ENCODE assay signal across 34 cellular contexts in genomic region chr4:102250341-102250740, GRCh38.
"Had no signal": no experiment of that assay in that cellular context is flagged by ENCODE, and none has a peak within 500 bp of the region (broad histone marks: within the 10 kb centered on the region; RNA-seq: fewer than 3 reads in every experiment).

No MANE protein-coding gene starts in this region.

- H3K4me3 ChIP-seq: coronary artery, dorsolateral prefrontal cortex, gastrocnemius medialis, heart left ventricle had no signal

- H3K9me3 Mint-ChIP-seq: activated CD4-positive, alpha-beta memory T cell treated with anti-CD3 and anti-CD28 coated beads for 36 hours; activated CD4-positive, alpha-beta T cell treated with anti-CD3 and anti-CD28 coated beads, Interleukin-2, amount 10 ng/mL, durations not matched to agents 24 days and 14 days; activated naive CD4-positive, alpha-beta T cell treated with anti-CD3 and anti-CD28 coated beads for 36 hours; activated naive CD4-positive, alpha-beta T cell treated with anti-CD3 and anti-CD28 coated beads, Interleukin-2, amount 50 U/mL, for 72 hours; activated T-helper 1 cell treated with anti-CD3 and anti-CD28 coated beads, Interleukin-12 subunit alpha, Interleukin-12 subunit beta, Interleukin-2, Interleukin-4 antibody, amounts not matched to agents 30 ng/mL and 10 ng/mL and 1 ng/mL, durations not matched to agents 14 hours and 24 hours and 36 hours; central memory CD8-positive, alpha-beta T cell; dendritic cell treated with granulocyte-macrophage colony-stimulating factor and Interleukin-4, amounts not matched to agents 40 ng/mL and 50 ng/mL, for 4 days; T-helper 2 cell treated with Interferon-gamma antibody and Interleukin-4, amounts not matched to agents 5 μg/mL and 100 μg/mL, for 36 hours had no signal

- H3K4me1 ChIP-seq: foreskin keratinocyte, gastrocnemius medialis, heart left ventricle had no signal

- H3K27me3 ChIP-seq: brain microvascular endothelial cell, dorsolateral prefrontal cortex, foreskin keratinocyte, gastrocnemius medialis, heart left ventricle had no signal

- H3K36me3 Mint-ChIP-seq: activated CD4-positive, alpha-beta memory T cell treated with anti-CD3 and anti-CD28 coated beads for 36 hours; activated CD8-positive, alpha-beta memory T cell treated with anti-CD3 and anti-CD28 coated beads, Interleukin-2, amount 10 ng/mL, durations not matched to agents 7 days and 5 days had no signal

- H3K4me3 Mint-ChIP-seq: activated CD4-positive, alpha-beta memory T cell treated with anti-CD3 and anti-CD28 coated beads for 36 hours; activated CD4-positive, alpha-beta T cell treated with anti-CD3 and anti-CD28 coated beads for 36 hours; activated CD4-positive, alpha-beta T cell treated with anti-CD3 and anti-CD28 coated beads, Interleukin-2, amount 10 ng/mL, durations not matched to agents 24 days and 14 days; activated CD8-positive, alpha-beta memory T cell treated with anti-CD3 and anti-CD28 coated beads, Interleukin-2, amount 10 ng/mL, durations not matched to agents 7 days and 5 days; activated CD8-positive, alpha-beta T cell treated with anti-CD3 and anti-CD28 coated beads, Interleukin-2, amount 10 ng/mL, durations not matched to agents 7 days and 5 days; activated naive CD4-positive, alpha-beta T cell treated with anti-CD3 and anti-CD28 coated beads for 36 hours; activated T-helper 1 cell treated with anti-CD3 and anti-CD28 coated beads, Interleukin-12 subunit alpha, Interleukin-12 subunit beta, Interleukin-2, Interleukin-4 antibody, amounts not matched to agents 30 ng/mL and 10 ng/mL and 1 ng/mL, durations not matched to agents 14 hours and 24 hours and 36 hours; central memory CD8-positive, alpha-beta T cell; dendritic cell treated with granulocyte-macrophage colony-stimulating factor and Interleukin-4, amounts not matched to agents 40 ng/mL and 50 ng/mL, for 4 days; endodermal cell; T-helper 17 cell; T-helper 2 cell treated with Interferon-gamma antibody and Interleukin-4, amounts not matched to agents 5 μg/mL and 100 μg/mL, for 36 hours had no signal

- DNase-seq: activated CD4-positive, alpha-beta memory T cell treated with anti-CD3 and anti-CD28 coated beads for 36 hours; activated CD4-positive, alpha-beta T cell treated with anti-CD3 and anti-CD28 coated beads for 36 hours; activated CD4-positive, alpha-beta T cell treated with anti-CD3 and anti-CD28 coated beads, Interleukin-2, amount 10 ng/mL, durations not matched to agents 24 days and 14 days; activated CD4-positive, CD25-positive, alpha-beta regulatory T cell; activated CD4-positive, CD25-positive, alpha-beta regulatory T cell treated with anti-CD3 and anti-CD28 coated beads, Interleukin-2, amount 50 U/mL, for 72 hours; activated CD8-positive, alpha-beta memory T cell treated with anti-CD3 and anti-CD28 coated beads, Interleukin-2, amount 10 ng/mL, durations not matched to agents 7 days and 5 days; activated CD8-positive, alpha-beta memory T cell treated with anti-CD3 and anti-CD28 coated beads, Interleukin-2, amount 50 U/mL, for 4 hours; activated CD8-positive, alpha-beta T cell treated with anti-CD3 and anti-CD28 coated beads, Interleukin-2, amount 10 ng/mL, durations not matched to agents 7 days and 5 days; activated effector memory CD4-positive, alpha-beta T cell treated with anti-CD3 and anti-CD28 coated beads, Interleukin-2, amount 50 U/mL, for 16 hours; activated naive CD4-positive, alpha-beta T cell treated with anti-CD3 and anti-CD28 coated beads for 36 hours; activated T-cell treated with anti-CD3 and anti-CD28 coated beads, Interleukin-2, amount 50 U/mL, for 1 hour; activated T-cell treated with anti-CD3 and anti-CD28 coated beads, Interleukin-2, amount 50 U/mL, for 48 hours; amniotic stem cell; anterior cingulate cortex; brain microvascular endothelial cell; dorsolateral prefrontal cortex; effector memory CD4-positive, alpha-beta T cell; endodermal cell; foreskin keratinocyte; gastrocnemius medialis; glutamatergic neuron; heart left ventricle; T-helper 1 cell; T-helper 17 cell; T1000; WERI-Rb-1 had no signal

- H3K27ac ChIP-seq: brain microvascular endothelial cell, coronary artery, dorsolateral prefrontal cortex, foreskin keratinocyte, gastrocnemius medialis, heart left ventricle, WERI-Rb-1 had no signal

- ATAC-seq: activated CD4-positive, alpha-beta T cell treated with anti-CD3 and anti-CD28 coated beads for 36 hours; activated CD8-positive, alpha-beta memory T cell treated with anti-CD3 and anti-CD28 coated beads, Interleukin-2, amount 10 ng/mL, durations not matched to agents 7 days and 5 days; activated CD8-positive, alpha-beta T cell treated with anti-CD3 and anti-CD28 coated beads, Interleukin-2, amount 10 ng/mL, durations not matched to agents 7 days and 5 days; activated naive CD4-positive, alpha-beta T cell treated with anti-CD3 and anti-CD28 coated beads, Interleukin-2, amount 50 U/mL, for 72 hours; esophagus mucosa; foreskin keratinocyte; gastrocnemius medialis; heart left ventricle; T-helper 17 cell had no signal

- H3K27me3 Mint-ChIP-seq: activated CD4-positive, alpha-beta memory T cell treated with anti-CD3 and anti-CD28 coated beads for 36 hours; activated CD4-positive, alpha-beta T cell treated with anti-CD3 and anti-CD28 coated beads for 36 hours; activated CD4-positive, alpha-beta T cell treated with anti-CD3 and anti-CD28 coated beads, Interleukin-2, amount 10 ng/mL, durations not matched to agents 24 days and 14 days; activated CD8-positive, alpha-beta memory T cell treated with anti-CD3 and anti-CD28 coated beads, Interleukin-2, amount 10 ng/mL, durations not matched to agents 7 days and 5 days; central memory CD8-positive, alpha-beta T cell; dendritic cell treated with granulocyte-macrophage colony-stimulating factor and Interleukin-4, amounts not matched to agents 40 ng/mL and 50 ng/mL, for 4 days; T-helper 17 cell had no signal

- H3K4me1 Mint-ChIP-seq: activated CD4-positive, alpha-beta T cell treated with anti-CD3 and anti-CD28 coated beads for 36 hours; activated CD4-positive, alpha-beta T cell treated with anti-CD3 and anti-CD28 coated beads, Interleukin-2, amount 10 ng/mL, durations not matched to agents 24 days and 14 days; activated CD8-positive, alpha-beta memory T cell treated with anti-CD3 and anti-CD28 coated beads, Interleukin-2, amount 10 ng/mL, durations not matched to agents 7 days and 5 days; central memory CD8-positive, alpha-beta T cell; endodermal cell; T-helper 17 cell had no signal

- H3K9me3 ChIP-seq: gastrocnemius medialis, heart left ventricle had no signal

- H3K27ac Mint-ChIP-seq: activated CD4-positive, alpha-beta memory T cell treated with anti-CD3 and anti-CD28 coated beads for 36 hours; activated CD4-positive, alpha-beta T cell treated with anti-CD3 and anti-CD28 coated beads for 36 hours; activated CD4-positive, alpha-beta T cell treated with anti-CD3 and anti-CD28 coated beads, Interleukin-2, amount 10 ng/mL, durations not matched to agents 24 days and 14 days; activated CD8-positive, alpha-beta memory T cell treated with anti-CD3 and anti-CD28 coated beads, Interleukin-2, amount 10 ng/mL, durations not matched to agents 7 days and 5 days; activated CD8-positive, alpha-beta T cell treated with anti-CD3 and anti-CD28 coated beads, Interleukin-2, amount 10 ng/mL, durations not matched to agents 7 days and 5 days; activated naive CD4-positive, alpha-beta T cell treated with anti-CD3 and anti-CD28 coated beads for 36 hours; activated naive CD4-positive, alpha-beta T cell treated with anti-CD3 and anti-CD28 coated beads, Interleukin-2, amount 50 U/mL, for 72 hours; activated T-helper 1 cell treated with anti-CD3 and anti-CD28 coated beads, Interleukin-12 subunit alpha, Interleukin-12 subunit beta, Interleukin-2, Interleukin-4 antibody, amounts not matched to agents 30 ng/mL and 10 ng/mL and 1 ng/mL, durations not matched to agents 14 hours and 24 hours and 36 hours; activated T-helper 2 cell treated with anti-CD3 and anti-CD28 coated beads, Interferon-gamma antibody, Interleukin-2, Interleukin-4, amounts not matched to agents 10 μg/mL and 5 μg/mL and 100 μg/mL, durations not matched to agents 14 hours and 24 hours and 36 hours; dendritic cell treated with granulocyte-macrophage colony-stimulating factor and Interleukin-4, amounts not matched to agents 40 ng/mL and 50 ng/mL, for 4 days; endodermal cell; T-helper 17 cell; T-helper 2 cell treated with Interferon-gamma antibody and Interleukin-4, amounts not matched to agents 5 μg/mL and 100 μg/mL, for 36 hours had no signal

- H3K36me3 ChIP-seq: brain microvascular endothelial cell, gastrocnemius medialis, heart left ventricle, WERI-Rb-1 had no signal
